In the genomic region with DNA sequence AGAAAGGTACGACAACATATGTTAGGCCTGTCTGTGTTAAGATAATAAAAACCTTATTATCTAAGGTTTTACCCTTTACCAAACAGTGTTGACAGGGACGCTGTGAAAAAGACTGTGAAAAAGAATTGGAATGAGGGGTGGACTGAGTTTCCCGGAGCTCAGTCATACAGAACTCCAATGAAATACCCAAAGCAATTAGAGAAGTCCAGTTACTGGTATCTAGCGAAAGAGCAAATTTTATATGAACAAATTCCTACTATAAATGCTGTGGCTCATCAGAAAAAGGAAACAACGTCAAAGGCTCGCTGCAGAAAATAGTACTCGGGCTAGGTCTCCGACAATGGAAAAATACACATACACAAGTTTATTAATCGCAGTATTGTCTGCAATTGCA, we compare ENCODE assay signal across 8 cellular contexts. TPM values are rescaled to one million over a fixed set of nuclear protein-coding genes. Genes with fewer than 3 reads are reported as not detected.
A peak's percentile ranks its signal among the peaks of the same experiment; 100 is the strongest.
DNase-seq lines count a peak whose midpoint lies in the region; ATAC-seq, FAIRE-seq and TF ChIP-seq lines count a peak whose summit lies in the region.

No MANE protein-coding gene starts in this region.

- no peaks in the 10 kb centered on the region for H3K9me3 Mint-ChIP-seq in mesothelial cell of epicardium

- peak overlapping the region; percentile 98 for H3K4me3 Mint-ChIP-seq in mesothelial cell of epicardium

- ATAC-seq in GM18498 (IDR thresholded peaks at IDR 0.05; ENCODE audit: unreplicated experiment) = peak; percentile 13
- ATAC-seq in HG03571 (IDR thresholded peaks at IDR 0.05; ENCODE audit: unreplicated experiment) = peak; percentile 2

- H3K4me1 Mint-ChIP-seq in mesothelial cell of epicardium = peaks cover 30% of the 10 kb centered on the region

- no peaks in the 10 kb centered on the region for H3K27me3 ChIP-seq in bronchial epithelial cell (ENCODE audit: control insufficient read depth, insufficient read depth, low read length)

- no peak for FAIRE-seq in bronchial epithelial cell (lab: Jason Lieb, UNC)

- no peak for DNase-seq in bronchial epithelial cell (ENCODE audit: low read depth)
- DNase-seq in mesothelial cell of epicardium (ENCODE audit: low spot score in 2 of 2, unreplicated experiment in 2 of 2) = no peak
- DNase-seq in AG08395 (ENCODE audit: low spot score) = no peak
- DNase-seq in NCI-H2196 treated with DMSO at 0.1 percent for 48 hours (lab: John Stamatoyannopoulos, UW; ENCODE audit: unreplicated experiment) = no peak
- no peak for DNase-seq in NCI-H1417 treated with DMSO at 0.1 percent for 48 hours (lab: John Stamatoyannopoulos, UW)
- DNase-seq in COLO829 (ENCODE audit: low spot score) = no peak

- peak overlapping the region; percentile 70 for H3K4me3 ChIP-seq in bronchial epithelial cell (ENCODE audit: low read depth, low read length)

- peaks cover 6% of the 10 kb centered on the region for H3K36me3 Mint-ChIP-seq in mesothelial cell of epicardium

- H3K27me3 Mint-ChIP-seq in mesothelial cell of epicardium (ENCODE audit: low read depth) = no peaks in the 10 kb centered on the region

- no peaks in the 10 kb centered on the region for H3K36me3 ChIP-seq in bronchial epithelial cell (ENCODE audit: control insufficient read depth, insufficient read depth, low read length)

- no peak for TF ChIP-seq CTCF in bronchial epithelial cell (IDR thresholded peaks at IDR 0.05; ENCODE audit: insufficient read depth, low read length, severe bottlenecking)
- no peak for TF ChIP-seq CTCF in mesothelial cell of epicardium (IDR thresholded peaks at IDR 0.05; ENCODE audit: unreplicated experiment)

- H3K27ac Mint-ChIP-seq in mesothelial cell of epicardium = peak overlapping the region; percentile 100

RNA-seq across cellular contexts. Expression of a gene that starts 0.7 kb away (rescaled TPM):
- total RNA-seq in bronchial epithelial cell (20.5 and 23.4 TPM in 2 replicates), mesothelial cell of epicardium (15.7 to 15.9 TPM (median 15.7 TPM) in 3 replicates)

RNA-seq across cellular contexts. Expression of a gene that starts 38.2 kb away (rescaled TPM):
- 1.6 and 1.7 TPM in 2 replicates for total RNA-seq in bronchial epithelial cell
- total RNA-seq in mesothelial cell of epicardium = 3.3 to 4.6 TPM (median 4.4 TPM) in 3 replicates
